30 cellular contexts compared by ENCODE assay signal in the genomic region with DNA sequence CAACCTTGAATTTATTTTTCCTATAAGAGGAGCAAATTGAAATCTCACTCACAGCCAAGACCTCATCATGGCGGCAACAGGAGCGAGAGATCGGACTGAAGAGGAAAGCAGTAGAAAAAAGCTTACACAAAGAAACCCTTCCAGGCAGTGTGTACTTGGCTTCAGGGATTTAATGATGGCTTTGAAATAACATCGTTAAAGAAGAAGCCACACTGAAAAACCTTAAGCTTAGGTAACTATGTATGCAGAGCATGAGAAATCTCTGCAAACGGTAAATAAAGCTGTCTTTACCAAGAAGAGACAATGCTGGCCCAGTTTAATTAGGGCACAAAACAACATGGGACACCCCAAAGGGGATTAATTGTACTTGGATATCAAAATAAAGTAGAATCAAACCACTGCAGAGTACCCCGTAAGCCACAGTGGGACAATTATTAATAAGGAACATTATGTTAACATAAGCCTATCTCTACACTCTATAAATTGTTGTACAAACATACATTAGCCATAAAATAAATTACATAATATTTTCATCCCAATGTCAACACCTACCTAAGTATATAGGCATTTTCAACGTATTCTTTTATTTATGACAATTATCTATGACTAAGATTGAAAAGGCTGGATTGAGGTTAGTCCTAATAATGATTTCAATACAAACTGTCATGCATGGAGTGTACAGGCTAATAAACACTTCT.
"Had no signal": no experiment of that assay in that cellular context is flagged by ENCODE, and none has a peak within 500 bp of the region (broad histone marks: within the 10 kb centered on the region; RNA-seq: fewer than 3 reads in every experiment).

No MANE protein-coding gene starts in this region.

- H3K4me1 ChIP-seq: left lung, lower lobe of right lung, pancreas, prostate gland, suprapubic skin, tibial artery, upper lobe of right lung had no signal

- H3K9me3 Mint-ChIP-seq: nephron, neural crest cell had no signal

- H3K9me3 ChIP-seq: lower lobe of right lung, pancreas, prostate gland, suprapubic skin, thoracic aorta, tibial artery, upper lobe of right lung had no signal

- H3K4me3 Mint-ChIP-seq: immature natural killer cell; naive thymus-derived CD8-positive, alpha-beta T cell; nephron; neural crest cell; stimulated activated naive CD8-positive, alpha-beta T cell treated with anti-CD3 and anti-CD28 coated beads, Interleukin-15, Interleukin-2, amounts not matched to agents 100 ng/mL and 50 ng/mL, for 24 hours had no signal

- ATAC-seq: left colon; left lung; lower lobe of right lung; naive thymus-derived CD8-positive, alpha-beta T cell; pancreas; right cardiac atrium; sciatic nerve; upper lobe of right lung had no signal

- H3K4me1 Mint-ChIP-seq: immature natural killer cell; naive thymus-derived CD8-positive, alpha-beta T cell; nephron; neural crest cell had no signal

- H3K36me3 Mint-ChIP-seq: immature natural killer cell had no signal

- H3K27ac ChIP-seq: left lung, lower lobe of right lung, pancreas, prostate gland, skin epidermis, suprapubic skin, thoracic aorta, tibial artery, upper lobe of right lung had no signal

- H3K27ac Mint-ChIP-seq: immature natural killer cell; naive thymus-derived CD8-positive, alpha-beta T cell; nephron; stimulated activated naive CD8-positive, alpha-beta T cell treated with anti-CD3 and anti-CD28 coated beads, Interleukin-15, Interleukin-2, amounts not matched to agents 100 ng/mL and 50 ng/mL, for 24 hours had no signal

- H3K27me3 ChIP-seq: left lung, pancreas, suprapubic skin, tibial artery, upper lobe of right lung had no signal

- DNase-seq: hypothalamus; immature natural killer cell; kidney; left colon; left lung; lower lobe of right lung; mammary epithelial cell; mesenchymal stem cell; naive thymus-derived CD8-positive, alpha-beta T cell; nucleus accumbens; pancreas; posterior cingulate gyrus; retina; right cardiac atrium; stimulated activated CD4-positive, alpha-beta T cell treated with anti-CD3 and anti-CD28 coated beads, Interleukin-12 subunit alpha, Interleukin-12 subunit beta, amount 100 ng/mL, for 4 hours; stimulated activated CD4-positive, alpha-beta T cell treated with anti-CD3 and anti-CD28 coated beads, Interleukin-15, amount 100 ng/mL, for 24 hours; stimulated activated CD4-positive, alpha-beta T cell treated with anti-CD3 and anti-CD28 coated beads, Interleukin-2, amount 100 ng/mL, for 24 hours; stimulated activated CD4-positive, alpha-beta T cell treated with anti-CD3 and anti-CD28 coated beads, Interleukin-4, amount 100 ng/mL, for 1 hour; stimulated activated naive CD4-positive, alpha-beta T cell; tibial artery; trophoblast cell; upper lobe of right lung had no signal

- H3K4me3 ChIP-seq: left lung, lower lobe of right lung, pancreas, prostate gland, skin epidermis, suprapubic skin, thoracic aorta, tibial artery, upper lobe of right lung had no signal

- H3K36me3 ChIP-seq: left lung, lower lobe of right lung, pancreas, prostate gland, suprapubic skin, thoracic aorta, tibial artery, upper lobe of right lung had no signal
